14 cellular contexts compared by ENCODE assay signal in the genomic region with DNA sequence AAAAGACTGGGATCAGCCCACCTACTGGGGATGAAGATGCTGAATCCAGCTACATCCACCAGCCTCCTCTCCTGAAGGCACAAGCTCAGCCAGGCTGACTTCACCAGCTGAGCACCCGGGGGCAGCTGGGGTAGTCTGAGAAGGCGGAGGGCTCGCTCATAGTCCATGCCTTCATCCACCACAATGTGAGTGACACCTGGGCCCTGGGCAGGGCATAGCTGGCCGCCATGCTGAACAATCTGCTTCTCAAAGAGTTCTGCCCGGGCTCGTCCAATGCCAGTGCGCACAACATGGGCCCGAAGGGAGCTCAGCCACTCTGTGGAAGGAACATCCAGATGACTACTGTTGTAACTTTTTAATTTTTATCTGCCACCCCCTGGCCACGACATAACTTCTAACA.
"Had no signal": no experiment of that assay in that cellular context is flagged by ENCODE, and none has a peak within 500 bp of the region (broad histone marks: within the 10 kb centered on the region; RNA-seq: fewer than 3 reads in every experiment).

No MANE protein-coding gene starts in this region.

- DNase-seq: activated gamma-delta T cell; adrenal gland; body of pancreas; effector memory CD4-positive, alpha-beta T cell; nucleus accumbens; SJCRH30; stimulated activated CD4-positive, alpha-beta T cell treated with anti-CD3 and anti-CD28 coated beads, Interleukin-2, amount 100 ng/mL, for 24 hours; stimulated activated naive CD4-positive, alpha-beta T cell treated with Interleukin-2 at 50 U/mL for 16 hours; SW 1271; upper lobe of right lung had no signal

- ATAC-seq: body of pancreas, gastroesophageal sphincter, sciatic nerve, upper lobe of right lung had no signal

- H3K27me3 Mint-ChIP-seq: central memory CD8-positive, alpha-beta T cell; progenitor cell of endocrine pancreas had no signal

- H3K27ac Mint-ChIP-seq: progenitor cell of endocrine pancreas had no signal

- H3K9me3 Mint-ChIP-seq: central memory CD8-positive, alpha-beta T cell had no signal
